6 cellular contexts compared by ENCODE assay signal in the genomic region with DNA sequence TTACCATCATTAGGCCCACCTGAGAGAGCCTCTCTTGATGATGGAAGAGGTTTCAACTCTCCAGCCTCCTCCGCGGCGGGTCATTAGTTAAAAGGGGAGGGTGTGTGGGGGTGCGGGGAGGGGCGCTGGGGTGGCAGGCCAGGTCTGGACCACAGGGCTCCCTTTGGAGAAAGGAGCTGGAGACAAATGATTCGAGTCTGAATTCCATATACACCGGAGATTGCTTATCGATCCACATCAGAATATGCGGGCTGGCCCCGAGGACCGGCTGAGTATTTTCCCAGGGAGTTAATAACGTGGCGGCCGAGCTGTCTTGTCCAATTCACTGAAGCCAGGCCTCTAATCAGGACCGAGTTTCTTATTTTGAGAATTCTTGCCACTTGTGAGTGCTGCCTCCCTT.
"Had no signal": no experiment of that assay in that cellular context is flagged by ENCODE, and none has a peak within 500 bp of the region (broad histone marks: within the 10 kb centered on the region; RNA-seq: fewer than 3 reads in every experiment).

No MANE protein-coding gene starts in this region.

- DNase-seq: GM23248, GOT3, H7, H9, HCEC 1CT, HFFc6 had no signal
